8 cellular contexts compared by ENCODE assay signal in genomic region chr22:19419464-19420178, GRCh38. TPM values are rescaled to one million over a fixed set of nuclear protein-coding genes. Genes with fewer than 3 reads are reported as not detected.
DNase-seq lines count a peak whose midpoint lies in the region; ATAC-seq and TF ChIP-seq lines count a peak whose summit lies in the region.

No MANE protein-coding gene starts in this region.

- H3K27ac Mint-ChIP-seq in nephron progenitor cell = no peak overlapping the region

- H3K36me3 ChIP-seq in upper lobe of left lung (no peaks in the 10 kb centered on the region), gastroesophageal sphincter (no peaks in the 10 kb centered on the region)

- H3K4me1 Mint-ChIP-seq in nephron progenitor cell = peaks cover 9% of the 10 kb centered on the region

- no peak overlapping the region for H3K4me3 Mint-ChIP-seq in nephron progenitor cell

- H3K27ac ChIP-seq in upper lobe of left lung (peak overlapping the region in 3 of 4 donors; percentile 8 to 50 (median 12)), gastroesophageal sphincter (no peak overlapping the region)

- TF ChIP-seq EP300 in upper lobe of left lung (IDR thresholded peaks at IDR 0.05) = no peak
- no peak for TF ChIP-seq EP300 in gastroesophageal sphincter (IDR thresholded peaks at IDR 0.05)

- intact Hi-C loops in left cardiac atrium (cut with DNase I) = no loop called here
- intact Hi-C loops in Right ventricle myocardium inferior (cut with DNase I) = no loop called here

- DNase-seq in left cardiac atrium (no peak), Right ventricle myocardium inferior (ENCODE audit: missing footprints) (no peak), NCI-H524 treated with DMSO at 0.1 percent for 48 hours (lab: John Stamatoyannopoulos, UW) (peak; percentile 11), cerebellar cortex (ENCODE audit: low spot score) (peak; percentile 45), upper lobe of left lung (no peak), nephron progenitor cell (no peak), nucleus accumbens (lab: John Stamatoyannopoulos, UW) (no peak)

- ATAC-seq in left cardiac atrium (peak; percentile 34 to 57), Right ventricle myocardium inferior (no peak), upper lobe of left lung (ENCODE audit: low FRiP score in 2 of 2) (no peak), gastroesophageal sphincter (no peak)

- TF ChIP-seq POLR2A in upper lobe of left lung (IDR thresholded peaks at IDR 0.05) (no peak), gastroesophageal sphincter (IDR thresholded peaks at IDR 0.05) (no peak)

- peaks cover 23% of the 10 kb centered on the region for H3K9me3 Mint-ChIP-seq in nephron progenitor cell

- H3K4me1 ChIP-seq in upper lobe of left lung (peaks cover 4 to 26% (median 11%) of the 10 kb centered on the region in 4 donors), gastroesophageal sphincter (peaks cover 0 to 22% (median 0%) of the 10 kb centered on the region in 3 donors)

- no peak overlapping the region for H3K4me3 ChIP-seq in upper lobe of left lung
- no peak overlapping the region for H3K4me3 ChIP-seq in gastroesophageal sphincter

- TF ChIP-seq CTCF in upper lobe of left lung (IDR thresholded peaks at IDR 0.05) = no peak
- no peak for TF ChIP-seq CTCF in gastroesophageal sphincter (IDR thresholded peaks at IDR 0.05)
- no peak for TF ChIP-seq CTCF in nephron progenitor cell (IDR thresholded peaks at IDR 0.05)

- H3K9me3 ChIP-seq in upper lobe of left lung = no peaks in the 10 kb centered on the region
- no peaks in the 10 kb centered on the region for H3K9me3 ChIP-seq in gastroesophageal sphincter

- 54 to 67% methylated on average over 5 of the region's 5 CpGs for WGBS in upper lobe of left lung, 2 donors
- 76 to 94% methylated on average over 2 to 5 of the region's 5 CpGs for WGBS in gastroesophageal sphincter (ENCODE audit: low coverage in 1 of 2), 2 donors

- H3K27me3 ChIP-seq in upper lobe of left lung = no peaks in the 10 kb centered on the region
- H3K27me3 ChIP-seq in gastroesophageal sphincter = no peaks in the 10 kb centered on the region

- H3K27me3 Mint-ChIP-seq in nephron progenitor cell (ENCODE audit: low read depth, poor library complexity) = peaks cover 4% of the 10 kb centered on the region

- peaks cover 45% of the 10 kb centered on the region for H3K36me3 Mint-ChIP-seq in nephron progenitor cell (ENCODE audit: low read depth)

RNA-seq across cellular contexts. Expression of gene HIRA, which starts 11.9 kb away (rescaled TPM):
- total RNA-seq in left cardiac atrium (10 to 100 TPM; 15.3 to 22.1 TPM), Right ventricle myocardium inferior (17.4 TPM), upper lobe of left lung (10 to 100 TPM in 5 of 6 donors, 1 to 10 TPM in 1; 9.9 to 27.5 (median 22.1) TPM), gastroesophageal sphincter (10 to 100 TPM; 20.5 to 35.6 (median 26.0) TPM)

RNA-seq across cellular contexts. Expression of gene MRPL40, which starts 12.7 kb away (rescaled TPM):
- 10 to 100 TPM; 30.2 to 32.2 TPM for total RNA-seq in left cardiac atrium
- 60.4 TPM for total RNA-seq in Right ventricle myocardium inferior
- total RNA-seq in upper lobe of left lung = 10 to 100 TPM; 18.9 to 27.3 (median 22.9) TPM
- total RNA-seq in gastroesophageal sphincter = 10 to 100 TPM; 22.8 to 29.1 (median 25.8) TPM

RNA-seq across cellular contexts. Expression of gene C22orf39, which starts 27.9 kb away (rescaled TPM):
- 10 to 100 TPM; 38.3 to 48.0 TPM for total RNA-seq in left cardiac atrium
- 63.3 TPM for total RNA-seq in Right ventricle myocardium inferior
- 10 to 100 TPM; 29.1 to 48.6 (median 43.6) TPM for total RNA-seq in upper lobe of left lung
- total RNA-seq in gastroesophageal sphincter = 100 to 1,000 TPM in 2 of 4 donors, 10 to 100 TPM in 2; 69.4 to 107 (median 97.0) TPM

RNA-seq across cellular contexts. Expression of gene UFD1, which starts 59.4 kb away (rescaled TPM):
- total RNA-seq in left cardiac atrium = 10 to 100 TPM; 43.8 to 46.9 TPM
- total RNA-seq in Right ventricle myocardium inferior = 45.8 TPM
- total RNA-seq in upper lobe of left lung = 10 to 100 TPM; 21.0 to 52.1 (median 29.1) TPM
- total RNA-seq in gastroesophageal sphincter = 10 to 100 TPM; 22.7 to 56.2 (median 38.2) TPM

Comparison
In these comparisons a context has a peak if more than half of its experiments do, and no peak if none do; other contexts are left out.
1. ATAC-seq: peak in left cardiac atrium (2 of 2); none in Right ventricle myocardium inferior (single experiment), upper lobe of left lung (0 of 2) and gastroesophageal sphincter (single experiment).
2. DNase-seq: peak in NCI-H524 treated with DMSO at 0.1 percent for 48 hours (single experiment) and cerebellar cortex (single experiment); none in left cardiac atrium (single experiment), Right ventricle myocardium inferior (single experiment), upper lobe of left lung (0 of 2), nephron progenitor cell (single experiment) and nucleus accumbens (0 of 56).
3. H3K27ac ChIP-seq: peak in upper lobe of left lung (3 of 4); none in gastroesophageal sphincter (0 of 4).